ENCODE assay signal across 8 cellular contexts in genomic region chr4:41693629-41694028, GRCh38. TPM values are rescaled to one million over a fixed set of nuclear protein-coding genes. Genes with fewer than 3 reads are reported as not detected.
DNase-seq lines count a peak whose midpoint lies in the region; ATAC-seq and TF ChIP-seq lines count a peak whose summit lies in the region.

No MANE protein-coding gene starts in this region.

- TF ChIP-seq CTCF in AG09319 (IDR thresholded peaks at IDR 0.05; ENCODE audit: low read depth, low read length) = peak; percentile 56
- peak; percentile 34 for TF ChIP-seq CTCF in HFF-Myc (IDR thresholded peaks at IDR 0.05; ENCODE audit: low read depth, low read length, missing control alignments)
- peak; percentile 84 for TF ChIP-seq CTCF in foreskin keratinocyte (conservative IDR thresholded peaks at IDR 0.05)

- peaks cover 49% of the 10 kb centered on the region for H3K27me3 ChIP-seq in foreskin keratinocyte

- DNase-seq in AG09319 (ENCODE audit: extremely low read depth, low read depth) (peak; percentile 2), HFF-Myc (ENCODE audit: extremely low read depth, low read depth) (peak; percentile 30), RPMI7951 (ENCODE audit: low read depth) (peak; percentile 24), foreskin keratinocyte (no peak), COLO668 (lab: John Stamatoyannopoulos, UW; ENCODE audit: unreplicated experiment) (no peak), iPS-NIHi11 (ENCODE audit: low spot score) (no peak)
- no peak for DNase-seq in activated CD8-positive, alpha-beta memory T cell treated with anti-CD3 and anti-CD28 coated beads for 24 hours

- H3K4me3 ChIP-seq in HFF-Myc (replicated peaks; ENCODE audit: low read depth, low read length) = no peak overlapping the region

- H3K4me1 ChIP-seq in foreskin keratinocyte = no peaks in the 10 kb centered on the region

- no peak overlapping the region for H3K27ac ChIP-seq in foreskin keratinocyte

- ATAC-seq in foreskin keratinocyte (peak; percentile 31), HG02840 (IDR thresholded peaks at IDR 0.05; ENCODE audit: low FRiP score, unreplicated experiment) (no peak)

RNA-seq across cellular contexts. Expression of gene PHOX2B, which starts 54.9 kb away (rescaled TPM):
- not detected in 2 replicates for total RNA-seq in RPMI7951 (2014; rRNA removed; shearing (Covaris generic))
- total RNA-seq in foreskin keratinocyte = not detected in 2 replicates
- polyA plus RNA-seq in foreskin keratinocyte = not detected in 2 replicates

Comparison
In these comparisons a context has a peak if more than half of its experiments do, and no peak if none do; other contexts are left out.
1. DNase-seq: peak in AG09319 (single experiment), HFF-Myc (single experiment) and RPMI7951 (single experiment); none in foreskin keratinocyte (0 of 2), activated CD8-positive, alpha-beta memory T cell treated with anti-CD3 and anti-CD28 coated beads for 24 hours (single experiment), COLO668 (single experiment) and iPS-NIHi11 (single experiment).
2. CTCF ChIP-seq: peak in every context shown above with its lines; median percentile 84 in foreskin keratinocyte; 56 in AG09319; 34 in HFF-Myc.